8 cellular contexts compared by ENCODE assay signal in the genomic region with DNA sequence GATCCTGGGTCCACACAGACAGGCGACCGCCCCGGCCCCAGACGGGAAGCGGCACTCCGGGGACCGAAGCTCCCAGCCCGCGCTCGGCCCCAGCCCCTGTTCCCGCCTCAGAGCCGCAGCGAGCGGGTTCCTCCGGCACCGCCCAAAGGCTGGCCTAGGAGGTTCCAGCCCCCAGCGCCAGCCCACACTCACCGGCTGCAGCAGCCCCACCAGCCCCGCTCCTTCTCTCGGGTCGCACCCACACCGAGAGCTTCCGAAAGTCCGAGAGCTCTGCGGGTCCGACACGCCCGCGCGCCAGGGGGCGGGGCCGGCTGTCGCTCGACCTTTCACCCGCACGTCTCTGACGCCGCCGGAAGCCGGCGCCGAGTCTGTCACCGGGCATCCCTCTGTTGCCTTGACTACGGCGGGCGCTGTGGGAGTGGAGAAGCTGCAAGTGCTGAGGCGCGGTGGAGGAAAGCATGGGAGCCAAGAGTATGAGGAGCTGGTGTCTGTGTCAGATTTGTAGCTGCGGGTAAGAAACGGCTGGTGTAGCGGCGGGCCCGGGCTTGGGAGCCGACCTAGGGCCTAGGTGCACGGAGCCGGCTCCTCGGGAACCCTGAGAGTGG. TPM values are rescaled to one million over a fixed set of nuclear protein-coding genes. Genes with fewer than 3 reads are reported as not detected.
DNase-seq lines count a peak whose midpoint lies in the region; ATAC-seq and TF ChIP-seq lines count a peak whose summit lies in the region.

A gene (minus strand): TSS at position 313 of the 605 bp plus-strand sequence. CDS start 956 bp downstream, outside the sequence.
A gene with protein sequence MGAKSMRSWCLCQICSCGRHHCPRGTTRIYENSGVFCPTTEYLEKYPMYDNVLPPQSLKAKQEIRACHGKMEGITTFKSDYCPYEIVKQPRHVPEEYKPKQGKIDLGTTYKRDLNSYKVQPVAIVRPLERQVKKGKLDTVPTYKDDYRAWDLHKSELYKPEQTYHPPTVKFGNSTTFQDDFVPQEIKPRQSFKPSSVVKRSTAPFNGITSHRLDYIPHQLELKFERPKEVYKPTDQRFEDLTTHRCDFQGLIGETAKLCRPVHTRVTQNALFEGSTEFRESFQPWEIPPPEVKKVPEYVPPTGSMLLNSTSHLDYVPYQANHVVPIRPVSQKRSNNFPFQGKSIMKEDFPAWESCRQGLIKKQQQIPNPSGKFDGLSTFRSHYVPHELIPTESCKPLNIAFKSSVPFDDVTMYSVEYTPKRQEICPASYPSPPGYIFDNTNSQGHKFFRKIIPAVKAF (plus strand): TSS at position 397 of the 605 bp plus-strand sequence. CDS start 62 bp downstream, at position 459.

- H3K36me3 Mint-ChIP-seq in activated CD4-positive, alpha-beta memory T cell treated with anti-CD3 and anti-CD28 coated beads, Interleukin-2, amount 10 ng/mL, durations not matched to agents 7 days and 5 days (ENCODE audit: low read depth): peaks cover 16% of the 10 kb centered on the region

- H3K4me3 ChIP-seq in ectodermal cell (ENCODE audit: insufficient read depth, low read depth, low read length) (peak within 1 kb of the TSS; percentile 95), lower lobe of right lung (peak within 1 kb of the TSS; percentile 85)

- ATAC-seq in GM19395 (IDR thresholded peaks at IDR 0.05; ENCODE audit: unreplicated experiment) (peak; percentile 93), HG03558 (IDR thresholded peaks at IDR 0.05; ENCODE audit: extremely low read depth, unreplicated experiment) (peak; percentile 93), lower lobe of right lung (peak; percentile 99)

- POLR2A ChIA-PET in activated CD4-positive, alpha-beta memory T cell treated with anti-CD3 and anti-CD28 coated beads, Interleukin-2, amount 10 ng/mL, durations not matched to agents 7 days and 5 days (lab: Charles Lee): interaction anchor here (1.0 to 1.4 kb wide), 3 partner anchors 34 to 487 kb away, joined by 3 to 7 read pairs (median 3); no protein-coding TSS in a partner anchor

- H3K4me1 Mint-ChIP-seq in activated CD4-positive, alpha-beta memory T cell treated with anti-CD3 and anti-CD28 coated beads, Interleukin-2, amount 10 ng/mL, durations not matched to agents 7 days and 5 days: peaks cover 34% of the 10 kb centered on the region

- H3K4me1 ChIP-seq in ectodermal cell (ENCODE audit: control insufficient read depth, insufficient read depth, low read length): no peaks in the 10 kb centered on the region
- peaks cover 12% of the 10 kb centered on the region for H3K4me1 ChIP-seq in lower lobe of right lung

- intact Hi-C loops in lower lobe of right lung (cut with DNase I): no loop called here

- peak within 1 kb of the TSS; percentile 83 for H3K27ac Mint-ChIP-seq in activated CD4-positive, alpha-beta memory T cell treated with anti-CD3 and anti-CD28 coated beads, Interleukin-2, amount 10 ng/mL, durations not matched to agents 7 days and 5 days

- no peaks in the 10 kb centered on the region for H3K9me3 Mint-ChIP-seq in activated CD4-positive, alpha-beta memory T cell treated with anti-CD3 and anti-CD28 coated beads, Interleukin-2, amount 10 ng/mL, durations not matched to agents 7 days and 5 days

- H3K27ac ChIP-seq in ectodermal cell (ENCODE audit: insufficient read depth, low read depth, low read length, poor library complexity, severe bottlenecking): peak within 1 kb of the TSS; percentile 81
- peak within 1 kb of the TSS; percentile 84 for H3K27ac ChIP-seq in lower lobe of right lung

- H3K4me3 Mint-ChIP-seq in activated CD4-positive, alpha-beta memory T cell treated with anti-CD3 and anti-CD28 coated beads, Interleukin-2, amount 10 ng/mL, durations not matched to agents 7 days and 5 days: peak within 1 kb of the TSS; percentile 90

- 0% methylated on average over 57 of the region's 57 CpGs for WGBS in ectodermal cell, 2 experiments

- CTCF ChIA-PET in activated CD4-positive, alpha-beta memory T cell treated with anti-CD3 and anti-CD28 coated beads, Interleukin-2, amount 10 ng/mL, durations not matched to agents 7 days and 5 days (lab: Charles Lee): interaction anchor here (1.3 kb wide), 1 partner anchor 10 kb away, joined by 4 read pairs; no protein-coding TSS in a partner anchor

- H3K27me3 Mint-ChIP-seq in activated CD4-positive, alpha-beta memory T cell treated with anti-CD3 and anti-CD28 coated beads, Interleukin-2, amount 10 ng/mL, durations not matched to agents 7 days and 5 days: no peaks in the 10 kb centered on the region

- no peaks in the 10 kb centered on the region for H3K27me3 ChIP-seq in ectodermal cell (ENCODE audit: control insufficient read depth, insufficient read depth, low read length, poor library complexity, severe bottlenecking)
- no peaks in the 10 kb centered on the region for H3K27me3 ChIP-seq in lower lobe of right lung (ENCODE audit: low read depth)

- TF ChIP-seq CTCF in lower lobe of right lung (IDR thresholded peaks at IDR 0.05): no peak

- no peaks in the 10 kb centered on the region for H3K9me3 ChIP-seq in ectodermal cell (ENCODE audit: control insufficient read depth, low read length)
- H3K9me3 ChIP-seq in lower lobe of right lung: no peaks in the 10 kb centered on the region

- H3K36me3 ChIP-seq in ectodermal cell (ENCODE audit: control insufficient read depth, insufficient read depth, low read length) (peaks cover 7% of the 10 kb centered on the region), lower lobe of right lung (peaks cover 13% of the 10 kb centered on the region)

- DNase-seq in CD1c-positive myeloid dendritic cell (ENCODE audit: extremely low spot score) (peak; percentile 96), NCI-H774 (lab: John Stamatoyannopoulos, UW) (peak; percentile 78), lower lobe of right lung (peak; percentile 97)
- DNase-seq in activated CD4-positive, alpha-beta memory T cell treated with anti-CD3 and anti-CD28 coated beads, Interleukin-2, amount 10 ng/mL, durations not matched to agents 7 days and 5 days: peak; percentile 94
- peak; percentile 88 to 95 (median 89) for DNase-seq in stimulated activated CD4-positive, alpha-beta T cell treated with anti-CD3 and anti-CD28 coated beads, TNF-alpha, amount 100 ng/mL, for 24 hours (ENCODE audit: low read depth in 3 of 3)

RNA-seq across cellular contexts. Expression of the first gene that starts in this region (rescaled TPM):
- 10 to 100 TPM; 20.8 to 23.1 TPM for total RNA-seq in activated CD4-positive, alpha-beta memory T cell treated with anti-CD3 and anti-CD28 coated beads, Interleukin-2, amount 10 ng/mL, durations not matched to agents 7 days and 5 days
- 37.4 TPM for polyA plus RNA-seq in ectodermal cell (2013, experiment 1 of 4)
- 37.1 TPM for polyA plus RNA-seq in ectodermal cell (2013, experiment 2 of 4)
- 22.5 TPM for polyA plus RNA-seq in ectodermal cell (2013, experiment 3 of 4)
- 24.3 TPM for polyA plus RNA-seq in ectodermal cell (2013, experiment 4 of 4)
- 24.7 TPM for total RNA-seq in lower lobe of right lung

RNA-seq across cellular contexts. Expression of the second gene that starts in this region (rescaled TPM):
- under 1 TPM in 1 of 2 experiments, not detected in 1; 0.60 TPM for total RNA-seq in activated CD4-positive, alpha-beta memory T cell treated with anti-CD3 and anti-CD28 coated beads, Interleukin-2, amount 10 ng/mL, durations not matched to agents 7 days and 5 days
- polyA plus RNA-seq in ectodermal cell (2013, experiment 1 of 4): 4.4 TPM
- 5.6 TPM for polyA plus RNA-seq in ectodermal cell (2013, experiment 2 of 4)
- polyA plus RNA-seq in ectodermal cell (2013, experiment 3 of 4): 5.2 TPM
- polyA plus RNA-seq in ectodermal cell (2013, experiment 4 of 4): 4.2 TPM
- 15.8 TPM for total RNA-seq in lower lobe of right lung

Comparison
In these comparisons a context has a peak if more than half of its experiments do, and no peak if none do; other contexts are left out.
1. Peak in every context shown above with its lines: DNase-seq, ATAC-seq, H3K4me3 ChIP-seq and H3K27ac ChIP-seq.
2. RNA of the second gene that starts in this region (total RNA-seq): 15.8 TPM in lower lobe of right lung (single experiment); 0.60 TPM in activated CD4-positive, alpha-beta memory T cell treated with anti-CD3 and anti-CD28 coated beads, Interleukin-2, amount 10 ng/mL, durations not matched to agents 7 days and 5 days; every median in the first group is over 10 times any median in the second.